ENCODE assay signal across 1 cellular context in genomic region chr1:38865112-38865715, GRCh38.
TF ChIP-seq lines count a peak whose summit lies in the region.

No MANE protein-coding gene starts in this region.

TF ChIP-seq in GM12878, 131 proteins besides CTCF, POLR2A, EP300 and RAD21:
- TF ChIP-seq SP1 (IDR thresholded peaks at IDR 0.05; ENCODE audit: low read depth, low read length), result no peak
- no peak for TF ChIP-seq NRF1 (conservative IDR thresholded peaks at IDR 0.05; ENCODE audit: low read depth, low read length)
- TF ChIP-seq, protein P1, sequence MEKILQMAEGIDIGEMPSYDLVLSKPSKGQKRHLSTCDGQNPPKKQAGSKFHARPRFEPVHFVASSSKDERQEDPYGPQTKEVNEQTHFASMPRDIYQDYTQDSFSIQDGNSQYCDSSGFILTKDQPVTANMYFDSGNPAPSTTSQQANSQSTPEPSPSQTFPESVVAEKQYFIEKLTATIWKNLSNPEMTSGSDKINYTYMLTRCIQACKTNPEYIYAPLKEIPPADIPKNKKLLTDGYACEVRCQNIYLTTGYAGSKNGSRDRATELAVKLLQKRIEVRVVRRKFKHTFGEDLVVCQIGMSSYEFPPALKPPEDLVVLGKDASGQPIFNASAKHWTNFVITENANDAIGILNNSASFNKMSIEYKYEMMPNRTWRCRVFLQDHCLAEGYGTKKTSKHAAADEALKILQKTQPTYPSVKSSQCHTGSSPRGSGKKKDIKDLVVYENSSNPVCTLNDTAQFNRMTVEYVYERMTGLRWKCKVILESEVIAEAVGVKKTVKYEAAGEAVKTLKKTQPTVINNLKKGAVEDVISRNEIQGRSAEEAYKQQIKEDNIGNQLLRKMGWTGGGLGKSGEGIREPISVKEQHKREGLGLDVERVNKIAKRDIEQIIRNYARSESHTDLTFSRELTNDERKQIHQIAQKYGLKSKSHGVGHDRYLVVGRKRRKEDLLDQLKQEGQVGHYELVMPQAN (conservative IDR thresholded peaks at IDR 0.05), result no peak
- TF ChIP-seq ESRRA (IDR thresholded peaks at IDR 0.05; ENCODE audit: low read length), result no peak
- TF ChIP-seq CHD1 (IDR thresholded peaks at IDR 0.05; ENCODE audit: low read depth, low read length), result no peak
